8 cellular contexts compared by ENCODE assay signal in genomic region chr1:179228783-179229213, GRCh38. TPM values are rescaled to one million over a fixed set of nuclear protein-coding genes. Genes with fewer than 3 reads are reported as not detected.
DNase-seq lines count a peak whose midpoint lies in the region; ATAC-seq and TF ChIP-seq lines count a peak whose summit lies in the region.

No MANE protein-coding gene starts in this region.

- no peak for TF ChIP-seq POLR2A in NB4 (IDR thresholded peaks at IDR 0.05; ENCODE audit: extremely low read depth, insufficient read length)
- no peak for TF ChIP-seq POLR2A in stomach (IDR thresholded peaks at IDR 0.05)

- no peaks in the 10 kb centered on the region for H3K36me3 ChIP-seq in CD8-positive, alpha-beta memory T cell (ENCODE audit: insufficient read depth, low read length)
- no peaks in the 10 kb centered on the region for H3K36me3 ChIP-seq in muscle layer of duodenum (ENCODE audit: control insufficient read depth in 1 of 2, insufficient read depth in 2 of 2, low read length in 2 of 2)
- peaks cover 0 to 10% (median 8%) of the 10 kb centered on the region in 4 donors for H3K36me3 ChIP-seq in stomach

- ATAC-seq in GM21717 (IDR thresholded peaks at IDR 0.05; ENCODE audit: unreplicated experiment): peak; percentile 30
- peak; percentile 40 for ATAC-seq in activated CD8-positive, alpha-beta T cell treated with anti-CD3 and anti-CD28 coated beads, Interleukin-2, amount 10 ng/mL, durations not matched to agents 7 days and 5 days

- POLR2A ChIA-PET in CD8-positive, alpha-beta memory T cell (lab: Charles Lee): interaction anchor here (1.2 kb wide), 1 partner anchor 137 kb away, joined by 4 read pairs; the partner anchor contains the start of gene AXDND1
- POLR2A ChIA-PET in activated CD8-positive, alpha-beta T cell treated with anti-CD3 and anti-CD28 coated beads, Interleukin-2, amount 10 ng/mL, durations not matched to agents 7 days and 5 days (lab: Charles Lee): no interaction called here

- intact Hi-C loops in stomach (cut with DNase I; ENCODE audit: low total_unique reads): no loop called here

- peaks cover 0 to 13% (median 0%) of the 10 kb centered on the region in 3 donors for H3K36me3 Mint-ChIP-seq in CD8-positive, alpha-beta memory T cell
- H3K36me3 Mint-ChIP-seq in activated CD8-positive, alpha-beta T cell treated with anti-CD3 and anti-CD28 coated beads, Interleukin-2, amount 10 ng/mL, durations not matched to agents 7 days and 5 days (ENCODE audit: low read depth): peaks cover 2% of the 10 kb centered on the region

- no peak for TF ChIP-seq CTCF in NB4 (IDR thresholded peaks at IDR 0.05; ENCODE audit: low read depth, low read length)
- TF ChIP-seq CTCF in epithelial cell of proximal tubule (conservative IDR thresholded peaks at IDR 0.05; ENCODE audit: low read depth, low read length): no peak
- TF ChIP-seq CTCF in stomach (IDR thresholded peaks at IDR 0.05): no peak

- TF ChIP-seq EP300 in stomach (IDR thresholded peaks at IDR 0.05): no peak

- no peaks in the 10 kb centered on the region for H3K9me3 Mint-ChIP-seq in CD8-positive, alpha-beta memory T cell
- H3K9me3 Mint-ChIP-seq in activated CD8-positive, alpha-beta T cell treated with anti-CD3 and anti-CD28 coated beads, Interleukin-2, amount 10 ng/mL, durations not matched to agents 7 days and 5 days (ENCODE audit: insufficient read depth): no peaks in the 10 kb centered on the region

- H3K27me3 Mint-ChIP-seq in CD8-positive, alpha-beta memory T cell: peaks cover 0 to 1% of the 10 kb centered on the region in 2 donors
- H3K27me3 Mint-ChIP-seq in activated CD8-positive, alpha-beta T cell treated with anti-CD3 and anti-CD28 coated beads, Interleukin-2, amount 10 ng/mL, durations not matched to agents 7 days and 5 days (ENCODE audit: low read depth): no peaks in the 10 kb centered on the region

- 0 to 2% (median 1%) methylated on average over 11 to 19 of the region's 19 CpGs for whole genome bisulfite sequencing in stomach, 5 donors

- no peaks in the 10 kb centered on the region for H3K9me3 ChIP-seq in CD8-positive, alpha-beta memory T cell (ENCODE audit: low read length)
- H3K9me3 ChIP-seq in muscle layer of duodenum (ENCODE audit: control insufficient read depth in 1 of 2, low read length in 2 of 2) (no peaks in the 10 kb centered on the region), stomach (no peaks in the 10 kb centered on the region)

- H3K4me3 ChIP-seq in CD8-positive, alpha-beta memory T cell (ENCODE audit: low read length): peak overlapping the region; percentile 76
- H3K4me3 ChIP-seq in NB4 (ENCODE audit: low read depth, low read length) (peak overlapping the region; percentile 88), epithelial cell of proximal tubule (ENCODE audit: low read depth, low read length) (peak overlapping the region; percentile 69), muscle layer of duodenum (ENCODE audit: low read depth in 1 of 2, low read length in 2 of 2) (peak overlapping the region; percentile 91 to 92), stomach (peak overlapping the region; percentile 85 to 100 (median 98))

- H3K4me1 Mint-ChIP-seq in CD8-positive, alpha-beta memory T cell: peaks cover 28 to 43% (median 38%) of the 10 kb centered on the region in 3 donors
- peaks cover 20% of the 10 kb centered on the region for H3K4me1 Mint-ChIP-seq in activated CD8-positive, alpha-beta T cell treated with anti-CD3 and anti-CD28 coated beads, Interleukin-2, amount 10 ng/mL, durations not matched to agents 7 days and 5 days (ENCODE audit: low read depth)

- H3K27ac Mint-ChIP-seq in CD8-positive, alpha-beta memory T cell: peak overlapping the region in 7 of 8 donors; percentile 28 to 96 (median 85)
- peak overlapping the region; percentile 62 for H3K27ac Mint-ChIP-seq in activated CD8-positive, alpha-beta T cell treated with anti-CD3 and anti-CD28 coated beads, Interleukin-2, amount 10 ng/mL, durations not matched to agents 7 days and 5 days

- peak overlapping the region; percentile 90 to 97 (median 92) for H3K4me3 Mint-ChIP-seq in CD8-positive, alpha-beta memory T cell
- peak overlapping the region; percentile 87 for H3K4me3 Mint-ChIP-seq in activated CD8-positive, alpha-beta T cell treated with anti-CD3 and anti-CD28 coated beads, Interleukin-2, amount 10 ng/mL, durations not matched to agents 7 days and 5 days

- peaks cover 8% of the 10 kb centered on the region for H3K4me1 ChIP-seq in CD8-positive, alpha-beta memory T cell (ENCODE audit: insufficient read depth, low read length)
- H3K4me1 ChIP-seq in muscle layer of duodenum (ENCODE audit: control insufficient read depth in 1 of 2, insufficient read depth in 2 of 2, low read length in 2 of 2): peaks cover 9 to 10% of the 10 kb centered on the region in 2 donors
- peaks cover 12 to 42% (median 27%) of the 10 kb centered on the region in 4 donors for H3K4me1 ChIP-seq in stomach

- no peaks in the 10 kb centered on the region for H3K27me3 ChIP-seq in CD8-positive, alpha-beta memory T cell (ENCODE audit: insufficient read depth, low read length, poor library complexity, severe bottlenecking)
- H3K27me3 ChIP-seq in muscle layer of duodenum (ENCODE audit: low read depth, low read length) (no peaks in the 10 kb centered on the region), stomach (no peaks in the 10 kb centered on the region)

- CTCF ChIA-PET in CD8-positive, alpha-beta memory T cell (lab: Charles Lee): no interaction called here
- CTCF ChIA-PET in activated CD8-positive, alpha-beta T cell treated with anti-CD3 and anti-CD28 coated beads, Interleukin-2, amount 10 ng/mL, durations not matched to agents 7 days and 5 days (lab: Charles Lee): interaction anchor here (1.6 kb wide), 1 partner anchor 123 kb away, joined by 4 read pairs; no protein-coding TSS in a partner anchor

- peak overlapping the region; percentile 70 for H3K27ac ChIP-seq in CD8-positive, alpha-beta memory T cell (ENCODE audit: low read depth, low read length)
- H3K27ac ChIP-seq in muscle layer of duodenum (ENCODE audit: low read length): peak overlapping the region; percentile 64
- peak overlapping the region; percentile 74 to 93 (median 88) for H3K27ac ChIP-seq in stomach

- DNase-seq in CD8-positive, alpha-beta memory T cell: peak in 3 of 5 donors; percentile 3 to 17 (median 14)
- DNase-seq in NB4 (ENCODE audit: low read depth) (peak; percentile 69), epithelial cell of proximal tubule (ENCODE audit: low read depth) (no peak), stomach (peak; percentile 45), OCI-M2 (lab: John Stamatoyannopoulos, UW; ENCODE audit: unreplicated experiment) (no peak)
- peak; percentile 33 for DNase-seq in activated CD8-positive, alpha-beta T cell treated with anti-CD3 and anti-CD28 coated beads, Interleukin-2, amount 10 ng/mL, durations not matched to agents 7 days and 5 days

RNA-seq across cellular contexts. Expression of gene ABL2, which starts 0.7 kb away (rescaled TPM):
- 1 to 10 TPM; 6.7 to 7.2 TPM for total RNA-seq in CD8-positive, alpha-beta memory T cell
- 1.4 TPM for polyA plus RNA-seq in CD8-positive, alpha-beta memory T cell
- total RNA-seq in activated CD8-positive, alpha-beta T cell treated with anti-CD3 and anti-CD28 coated beads, Interleukin-2, amount 10 ng/mL, durations not matched to agents 7 days and 5 days: 1 to 10 TPM; 6.3 to 7.5 TPM
- 12.2 and 15.6 TPM in 2 replicates for total RNA-seq in epithelial cell of proximal tubule
- 10 to 100 TPM in 3 of 5 donors, 1 to 10 TPM in 2; 4.6 to 26.6 (median 12.9) TPM for total RNA-seq in stomach
- 1 to 10 TPM; 1.3 to 2.9 (median 2.6) TPM for polyA plus RNA-seq in stomach

Comparison
In these comparisons a context has a peak if more than half of its experiments do, and no peak if none do; other contexts are left out.
1. DNase-seq: peak in CD8-positive, alpha-beta memory T cell (3 of 5), NB4 (single experiment), activated CD8-positive, alpha-beta T cell treated with anti-CD3 and anti-CD28 coated beads, Interleukin-2, amount 10 ng/mL, durations not matched to agents 7 days and 5 days (single experiment) and stomach (single experiment); none in epithelial cell of proximal tubule (single experiment) and OCI-M2 (single experiment).
2. Peak in every context shown above with its lines, with median percentiles within 50 percentile points of each other: H3K27ac ChIP-seq and H3K4me3 ChIP-seq.